Comparison of ENCODE assay signal across 24 cellular contexts in genomic region chr1:28966617-28967016, GRCh38. TPM values are rescaled to one million over a fixed set of nuclear protein-coding genes. Genes with fewer than 3 reads are reported as not detected.
A peak's percentile ranks its signal among the peaks of the same experiment; 100 is the strongest.
DNase-seq lines count a peak whose midpoint lies in the region; ATAC-seq and TF ChIP-seq lines count a peak whose summit lies in the region.
"Had no signal": no experiment of that assay in that cellular context is flagged by ENCODE, and none has a peak within 500 bp of the region (broad histone marks: within the 10 kb centered on the region; RNA-seq: fewer than 3 reads in every experiment).

No MANE protein-coding gene starts in this region.

- H3K36me3 ChIP-seq in SK-N-MC (ENCODE audit: insufficient read depth, low read length), result peaks cover 3% of the 10 kb centered on the region; the same call in 1 of the 2 replicates
- no peaks in the 10 kb centered on the region for H3K36me3 ChIP-seq in CD8-positive, alpha-beta memory T cell (ENCODE audit: insufficient read depth, low read length)
- H3K36me3 ChIP-seq: upper lobe of left lung had no signal

- CTCF ChIA-PET in CD8-positive, alpha-beta memory T cell (lab: Charles Lee), result no interaction called here

- peaks cover 64% of the 10 kb centered on the region for H3K4me1 Mint-ChIP-seq in activated naive CD8-positive, alpha-beta T cell (ENCODE audit: low read depth)
- H3K4me1 Mint-ChIP-seq in activated naive CD8-positive, alpha-beta T cell treated with anti-CD3 and anti-CD28 coated beads, Interleukin-2, amount 50 U/mL, for 24 hours, result peaks cover 66% of the 10 kb centered on the region
- peaks cover 4% of the 10 kb centered on the region for H3K4me1 Mint-ChIP-seq in mesothelial cell of epicardium
- H3K4me1 Mint-ChIP-seq in CD8-positive, alpha-beta memory T cell, result peaks cover 58 to 79% (median 65%) of the 10 kb centered on the region in 3 donors

- H3K9me3 ChIP-seq in SK-N-MC (ENCODE audit: low read depth, low read length), result no peaks in the 10 kb centered on the region
- no peaks in the 10 kb centered on the region for H3K9me3 ChIP-seq in CD8-positive, alpha-beta memory T cell (ENCODE audit: low read length)
- H3K9me3 ChIP-seq: upper lobe of left lung had no signal

- peak overlapping the region; percentile 58; the same call in 1 of the 2 replicates for H3K27ac ChIP-seq in SK-N-MC
- H3K27ac ChIP-seq in CD8-positive, alpha-beta memory T cell (ENCODE audit: low read depth, low read length), result no peak overlapping the region
- H3K27ac ChIP-seq: coronary artery, PC-9, upper lobe of left lung had no signal

- DNase-seq in activated naive CD8-positive, alpha-beta T cell treated with anti-CD3 and anti-CD28 coated beads, Interleukin-2, amount 50 U/mL, for 24 hours, result no peak
- DNase-seq in SK-N-MC (ENCODE audit: low read depth, low spot score) (no peak), left lobe of liver (ENCODE audit: low spot score) (peak; percentile 50), mesothelial cell of epicardium (ENCODE audit: low spot score in 2 of 2, unreplicated experiment in 2 of 2) (no peak), germinal center (ENCODE audit: low spot score) (no peak)
- DNase-seq in CD8-positive, alpha-beta memory T cell, result no peak
- DNase-seq: activated CD4-positive, alpha-beta memory T cell treated with anti-CD3 and anti-CD28 coated beads for 36 hours; amygdala; C1 segment of cervical spinal cord; KBM-7; NCI-H510A treated with DMSO at 0.1 percent for 48 hours; PC-9; retina; SIG-M5; stimulated activated CD4-positive, alpha-beta T cell treated with anti-CD3 and anti-CD28 coated beads, Interleukin-2, amount 100 ng/mL, for 48 hours; substantia nigra; T-helper 1 cell; upper lobe of left lung had no signal

- H3K27me3 ChIP-seq in CD8-positive, alpha-beta memory T cell (ENCODE audit: insufficient read depth, low read length, poor library complexity, severe bottlenecking), result no peaks in the 10 kb centered on the region
- H3K27me3 ChIP-seq: upper lobe of left lung had no signal

- peaks cover 44% of the 10 kb centered on the region for H3K4me1 ChIP-seq in CD8-positive, alpha-beta memory T cell (ENCODE audit: insufficient read depth, low read length)

- peaks cover 3% of the 10 kb centered on the region for H3K36me3 Mint-ChIP-seq in activated naive CD8-positive, alpha-beta T cell
- H3K36me3 Mint-ChIP-seq in activated naive CD8-positive, alpha-beta T cell treated with anti-CD3 and anti-CD28 coated beads, Interleukin-2, amount 50 U/mL, for 24 hours (ENCODE audit: low read depth), result peaks cover 4% of the 10 kb centered on the region
- no peaks in the 10 kb centered on the region for H3K36me3 Mint-ChIP-seq in mesothelial cell of epicardium
- peaks cover 0 to 16% (median 0%) of the 10 kb centered on the region in 3 donors for H3K36me3 Mint-ChIP-seq in CD8-positive, alpha-beta memory T cell

- no peaks in the 10 kb centered on the region for H3K9me3 Mint-ChIP-seq in activated naive CD8-positive, alpha-beta T cell (ENCODE audit: low read depth)
- H3K9me3 Mint-ChIP-seq in activated naive CD8-positive, alpha-beta T cell treated with anti-CD3 and anti-CD28 coated beads, Interleukin-2, amount 50 U/mL, for 24 hours, result no peaks in the 10 kb centered on the region
- no peaks in the 10 kb centered on the region for H3K9me3 Mint-ChIP-seq in mesothelial cell of epicardium
- no peaks in the 10 kb centered on the region for H3K9me3 Mint-ChIP-seq in CD8-positive, alpha-beta memory T cell
- H3K9me3 Mint-ChIP-seq: activated CD4-positive, alpha-beta memory T cell treated with anti-CD3 and anti-CD28 coated beads for 36 hours; stimulated activated effector memory CD8-positive, alpha-beta T cell treated with anti-CD3 and anti-CD28 coated beads, Interleukin-12 subunit alpha, Interleukin-12 subunit beta, amount 100 ng/mL, for 72 hours had no signal

- POLR2A ChIA-PET in CD8-positive, alpha-beta memory T cell (lab: Charles Lee), result no interaction called here

- TF ChIP-seq CTCF in mesothelial cell of epicardium (IDR thresholded peaks at IDR 0.05; ENCODE audit: unreplicated experiment), result no peak

- H3K27ac Mint-ChIP-seq in activated naive CD8-positive, alpha-beta T cell, result peak overlapping the region; percentile 24
- no peak overlapping the region for H3K27ac Mint-ChIP-seq in activated naive CD8-positive, alpha-beta T cell treated with anti-CD3 and anti-CD28 coated beads, Interleukin-2, amount 50 U/mL, for 24 hours
- no peak overlapping the region for H3K27ac Mint-ChIP-seq in mesothelial cell of epicardium
- peak overlapping the region in 4 of 8 donors; percentile 17 to 75 (median 57) for H3K27ac Mint-ChIP-seq in CD8-positive, alpha-beta memory T cell
- H3K27ac Mint-ChIP-seq: activated CD4-positive, alpha-beta memory T cell treated with anti-CD3 and anti-CD28 coated beads for 36 hours; stimulated activated effector memory CD8-positive, alpha-beta T cell treated with anti-CD3 and anti-CD28 coated beads, Interleukin-12 subunit alpha, Interleukin-12 subunit beta, amount 100 ng/mL, for 72 hours had no signal

- H3K4me3 ChIP-seq in SK-N-MC, result no peak overlapping the region
- no peak overlapping the region for H3K4me3 ChIP-seq in CD8-positive, alpha-beta memory T cell (ENCODE audit: low read length)
- H3K4me3 ChIP-seq: coronary artery, lung, PC-9, upper lobe of left lung had no signal

- no peak overlapping the region for H3K9ac ChIP-seq in SK-N-MC (ENCODE audit: insufficient read length)

- no peak overlapping the region for H3K4me3 Mint-ChIP-seq in activated naive CD8-positive, alpha-beta T cell
- no peak overlapping the region for H3K4me3 Mint-ChIP-seq in activated naive CD8-positive, alpha-beta T cell treated with anti-CD3 and anti-CD28 coated beads, Interleukin-2, amount 50 U/mL, for 24 hours
- no peak overlapping the region for H3K4me3 Mint-ChIP-seq in mesothelial cell of epicardium
- H3K4me3 Mint-ChIP-seq in CD8-positive, alpha-beta memory T cell, result peak overlapping the region in 1 of 7 donors; percentile 2
- H3K4me3 Mint-ChIP-seq: activated CD4-positive, alpha-beta memory T cell treated with anti-CD3 and anti-CD28 coated beads for 36 hours; stimulated activated effector memory CD8-positive, alpha-beta T cell treated with anti-CD3 and anti-CD28 coated beads, Interleukin-12 subunit alpha, Interleukin-12 subunit beta, amount 100 ng/mL, for 72 hours had no signal

- H3K27me3 Mint-ChIP-seq in activated naive CD8-positive, alpha-beta T cell, result no peaks in the 10 kb centered on the region
- H3K27me3 Mint-ChIP-seq in activated naive CD8-positive, alpha-beta T cell treated with anti-CD3 and anti-CD28 coated beads, Interleukin-2, amount 50 U/mL, for 24 hours, result no peaks in the 10 kb centered on the region
- H3K27me3 Mint-ChIP-seq in mesothelial cell of epicardium (ENCODE audit: low read depth), result no peaks in the 10 kb centered on the region
- H3K27me3 Mint-ChIP-seq in CD8-positive, alpha-beta memory T cell, result no peaks in the 10 kb centered on the region
- H3K27me3 Mint-ChIP-seq: activated CD4-positive, alpha-beta memory T cell treated with anti-CD3 and anti-CD28 coated beads for 36 hours had no signal

- no peak for ATAC-seq in activated naive CD8-positive, alpha-beta T cell treated with anti-CD3 and anti-CD28 coated beads, Interleukin-2, amount 50 U/mL, for 24 hours
- ATAC-seq in left lobe of liver (peak; percentile 92), GM18498 (IDR thresholded peaks at IDR 0.05; ENCODE audit: unreplicated experiment) (no peak)
- ATAC-seq: activated CD4-positive, CD25-positive, alpha-beta regulatory T cell treated with anti-CD3 and anti-CD28 coated beads, Interleukin-2, amount 50 U/mL, for 24 hours; stimulated activated effector memory CD8-positive, alpha-beta T cell treated with anti-CD3 and anti-CD28 coated beads, Interleukin-12 subunit alpha, Interleukin-12 subunit beta, amount 100 ng/mL, for 72 hours had no signal

RNA-seq across cellular contexts. Expression of gene EPB41, which starts 52.2 kb away (rescaled TPM):
- total RNA-seq in left lobe of liver, result 35.6 TPM
- 61.5 to 63.7 TPM (median 62.5 TPM) in 3 replicates for total RNA-seq in mesothelial cell of epicardium
- 10 to 100 TPM; 89.9 to 93.6 TPM for total RNA-seq in CD8-positive, alpha-beta memory T cell
- 96.2 TPM for polyA plus RNA-seq in CD8-positive, alpha-beta memory T cell
